17 cellular contexts compared by ENCODE assay signal in genomic region chr16:29775742-29776408, GRCh38. TPM values are rescaled to one million over a fixed set of nuclear protein-coding genes. Genes with fewer than 3 reads are reported as not detected.
A peak's percentile ranks its signal among the peaks of the same experiment; 100 is the strongest.
DNase-seq lines count a peak whose midpoint lies in the region; ATAC-seq and TF ChIP-seq lines count a peak whose summit lies in the region.
"Had no signal": no experiment of that assay in that cellular context is flagged by ENCODE, and none has a peak within 500 bp of the region (broad histone marks: within the 10 kb centered on the region; RNA-seq: fewer than 3 reads in every experiment).

No MANE protein-coding gene starts in this region.

- DNase-seq in ELR (ENCODE audit: low read depth): peak; percentile 73
- DNase-seq in MG63: peak; percentile 47
- DNase-seq in mammary epithelial cell: peak; percentile 70
- no peak for DNase-seq in mucosa of descending colon
- DNase-seq in NCI-H510A (lab: John Stamatoyannopoulos, UW): no peak
- DNase-seq in NCI-H2107 treated with DMSO at 0.1 percent for 48 hours (lab: John Stamatoyannopoulos, UW; ENCODE audit: unreplicated experiment): no peak
- DNase-seq: activated CD8-positive, alpha-beta memory T cell treated with anti-CD3 and anti-CD28 coated beads, Interleukin-2, amount 50 U/mL, for 48 hours; activated naive CD8-positive, alpha-beta T cell treated with anti-CD3 and anti-CD28 coated beads, Interleukin-2, amount 10 ng/mL, durations not matched to agents 7 days and 5 days; CD4-positive, alpha-beta T cell; cortex of kidney; kidney glomerular epithelial cell; MM.1S; testis had no signal

- BruUV-seq in mammary epithelial cell (replicated peaks; lab: Mats Ljungman, UMichigan): no TSS peak

- H3K9me3 ChIP-seq in MG63 (no peaks in the 10 kb centered on the region), mammary epithelial cell (replicated peaks; ENCODE audit: insufficient read depth, low read length) (no peaks in the 10 kb centered on the region), mucosa of descending colon (no peaks in the 10 kb centered on the region)
- H3K9me3 ChIP-seq: testis had no signal

- 51% methylated on average over 3 of the region's 4 CpGs for WGBS in mammary epithelial cell (ENCODE audit: low coverage, missing lambda C conversion rate)

- no peak for TF ChIP-seq CTCF in mammary epithelial cell (conservative IDR thresholded peaks at IDR 0.05 in 1 of 2, IDR thresholded peaks at IDR 0.05 in 1 of 2; ENCODE audit: extremely low read depth in 1 of 2, insufficient read depth in 1 of 2, low read depth in 1 of 2, low read length in 2 of 2)
- no peak for TF ChIP-seq CTCF in mucosa of descending colon (IDR thresholded peaks at IDR 0.05)

- H3K79me2 ChIP-seq in mammary epithelial cell (ENCODE audit: insufficient read depth, low read length): no peaks in the 10 kb centered on the region

- H3K27ac ChIP-seq in mammary epithelial cell (ENCODE audit: insufficient read depth, low read depth, low read length): no peak overlapping the region
- H3K27ac ChIP-seq: testis had no signal

- ATAC-seq in mucosa of descending colon: peak; percentile 66
- ATAC-seq in GM21360 (IDR thresholded peaks at IDR 0.05; ENCODE audit: unreplicated experiment): no peak
- no peak for ATAC-seq in GM19351 (IDR thresholded peaks at IDR 0.05; ENCODE audit: unreplicated experiment)
- ATAC-seq: natural killer cell treated with Interleukin-12 subunit alpha and Interleukin-12 subunit beta and Interleukin-15 and Interleukin-18, amount 100 ng/mL, for 72 hours had no signal

- H4K20me1 ChIP-seq in mammary epithelial cell (ENCODE audit: insufficient read depth, low read length): no peaks in the 10 kb centered on the region

- intact Hi-C loops in mammary epithelial cell (cut with micrococcal nuclease) (no loop called here), mucosa of descending colon (cut with DNase I, micrococcal nuclease) (no loop called here)

- peaks cover 12% of the 10 kb centered on the region for H3K4me1 ChIP-seq in mammary epithelial cell (ENCODE audit: insufficient read depth, low read length)
- no peaks in the 10 kb centered on the region for H3K4me1 ChIP-seq in mucosa of descending colon (ENCODE audit: low read depth)
- H3K4me1 ChIP-seq: testis had no signal

- dilution Hi-C loops in mammary epithelial cell (cut with HindIII; ENCODE audit: low sequenced_read_pairs): no loop called here

- H3K4me2 ChIP-seq in mammary epithelial cell (ENCODE audit: insufficient read depth, low read depth, low read length): no peak overlapping the region

- H3K27me3 ChIP-seq in MG63 (peaks cover 2% of the 10 kb centered on the region; the same call in 1 of the 2 replicates), mammary epithelial cell (ENCODE audit: insufficient read depth, low read length) (no peaks in the 10 kb centered on the region)
- H3K27me3 ChIP-seq: testis had no signal

- CTCF ChIA-PET in mammary epithelial cell (lab: Charles Lee; ENCODE audit: low non-redundant PET): no interaction called here

- no peak overlapping the region for H3K9ac ChIP-seq in mammary epithelial cell (ENCODE audit: insufficient read depth, low read length)

- H3K4me3 ChIP-seq in MG63 (no peak overlapping the region), mammary epithelial cell (replicated peaks in 1 of 3; ENCODE audit: insufficient read depth in 1 of 3, low read depth in 2 of 3, low read length in 3 of 3) (no peak overlapping the region), mucosa of descending colon (no peak overlapping the region)
- H3K4me3 ChIP-seq: testis had no signal

- peak overlapping the region; percentile 53 for H2AFZ ChIP-seq in mammary epithelial cell (ENCODE audit: low read depth, low read length)

- H3K36me3 ChIP-seq in MG63 (no peaks in the 10 kb centered on the region), mammary epithelial cell (ENCODE audit: insufficient read depth, low read length) (no peaks in the 10 kb centered on the region), mucosa of descending colon (ENCODE audit: low read depth) (no peaks in the 10 kb centered on the region)

- in situ Hi-C loops in mammary epithelial cell (cut with MboI; ENCODE audit: low sequenced_read_pairs in 2 of 2): no loop called here

RNA-seq across cellular contexts. Expression of gene ZG16, which starts 2.2 kb away (rescaled TPM):
- not detected in 2 replicates for total RNA-seq in MG63 (2014; rRNA removed; shearing (Covaris generic); ENCODE audit: low replicate concordance)
- not detected for total RNA-seq in mammary epithelial cell
- not detected for polyA plus RNA-seq in mammary epithelial cell
- not detected for polyA minus RNA-seq in mammary epithelial cell
- total RNA-seq in mucosa of descending colon: 100 to 1,000 TPM; 196 to 671 (median 551) TPM
- total RNA-seq: activated naive CD8-positive, alpha-beta T cell treated with anti-CD3 and anti-CD28 coated beads, Interleukin-2, amount 10 ng/mL, durations not matched to agents 7 days and 5 days; CD4-positive, alpha-beta T cell; natural killer cell treated with Interleukin-12 subunit alpha and Interleukin-12 subunit beta and Interleukin-15 and Interleukin-18, amount 100 ng/mL, for 72 hours; NCI-H460 had no signal

RNA-seq across cellular contexts. Expression of gene KIF22, which starts 14.7 kb away (rescaled TPM):
- total RNA-seq in MG63 (2014; rRNA removed; shearing (Covaris generic); ENCODE audit: low replicate concordance): 74.9 and 134 TPM in 2 replicates
- total RNA-seq in mammary epithelial cell (10 to 100 TPM; 20.2 to 55.0 TPM), mucosa of descending colon (10 to 100 TPM; 24.7 to 56.2 (median 53.0) TPM)
- polyA plus RNA-seq in mammary epithelial cell: 61.0 TPM
- 90.3 TPM for polyA minus RNA-seq in mammary epithelial cell

RNA-seq across cellular contexts. Expression of gene C16orf54, which starts 30.1 kb away (rescaled TPM):
- total RNA-seq in MG63 (2014; rRNA removed; shearing (Covaris generic); ENCODE audit: low replicate concordance): not detected in 2 replicates
- total RNA-seq in mammary epithelial cell: not detected
- polyA plus RNA-seq in mammary epithelial cell: not detected
- polyA minus RNA-seq in mammary epithelial cell: not detected
- total RNA-seq in mucosa of descending colon: 1 to 10 TPM; 1.6 to 3.4 (median 1.7) TPM
- total RNA-seq: NCI-H460 had no signal

RNA-seq across cellular contexts. Expression of gene MAZ, which starts 30.5 kb away (rescaled TPM):
- total RNA-seq in MG63 (2014; rRNA removed; shearing (Covaris generic); ENCODE audit: low replicate concordance): 331 and 420 TPM in 2 replicates
- 100 to 1,000 TPM in 1 of 2 donors, 10 to 100 TPM in 1; 80.2 to 139 TPM for total RNA-seq in mammary epithelial cell
- polyA plus RNA-seq in mammary epithelial cell: 117 TPM
- polyA minus RNA-seq in mammary epithelial cell: 374 TPM
- 100 to 1,000 TPM; 224 to 415 (median 225) TPM for total RNA-seq in mucosa of descending colon

RNA-seq across cellular contexts. Expression of gene PRRT2, which starts 36.1 kb away (rescaled TPM):
- total RNA-seq in MG63 (2014; rRNA removed; shearing (Covaris generic); ENCODE audit: low replicate concordance): not detected in 2 replicates
- total RNA-seq in mammary epithelial cell (under 1 TPM in 1 of 2 donors, not detected in 1; 0.42 TPM), mucosa of descending colon (10 to 100 TPM in 1 of 3 donors, under 1 TPM in 2; 0.81 to 15.2 (median 0.94) TPM)
- polyA plus RNA-seq in mammary epithelial cell: 0.07 TPM
- polyA minus RNA-seq in mammary epithelial cell: not detected

Comparison
In these comparisons a context has a peak if more than half of its experiments do, and no peak if none do; other contexts are left out.
1. DNase-seq: peak in ELR (single experiment), MG63 (single experiment) and mammary epithelial cell (single experiment); none in mucosa of descending colon (0 of 3), NCI-H510A (single experiment) and NCI-H2107 treated with DMSO at 0.1 percent for 48 hours (single experiment).
2. RNA of gene ZG16, which starts 2.2 kb away (total RNA-seq): 196 to 671 TPM in mucosa of descending colon; not detected in MG63 and not detected in mammary epithelial cell; every median in the first group is over 100 times any median in the second.